ENCODE assay signal across 17 cellular contexts in the genomic region with DNA sequence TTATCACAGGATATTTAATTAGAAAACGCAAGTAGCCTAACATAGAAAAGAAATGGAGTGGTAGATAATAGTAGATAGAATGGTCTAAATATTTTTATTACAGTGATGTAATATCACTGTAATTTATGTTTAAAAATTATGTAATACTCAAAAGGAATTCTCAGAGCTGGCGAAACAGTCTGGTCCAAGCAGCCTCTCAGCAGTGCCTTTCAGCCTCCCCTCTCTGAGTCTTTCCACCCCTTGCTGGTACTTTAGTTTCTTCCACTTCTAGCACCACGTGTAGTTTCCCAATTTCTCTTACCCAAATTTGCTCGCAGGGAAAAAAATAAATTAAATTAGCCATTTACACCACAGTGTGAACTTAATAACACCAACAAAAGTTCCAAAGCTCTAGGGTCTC. TPM values are rescaled to one million over a fixed set of nuclear protein-coding genes. Genes with fewer than 3 reads are reported as not detected.
DNase-seq lines count a peak whose midpoint lies in the region; ATAC-seq and TF ChIP-seq lines count a peak whose summit lies in the region.
"Had no signal": no experiment of that assay in that cellular context is flagged by ENCODE, and none has a peak within 500 bp of the region (broad histone marks: within the 10 kb centered on the region; RNA-seq: fewer than 3 reads in every experiment).

No MANE protein-coding gene starts in this region.

- peaks cover 16 to 29% of the 10 kb centered on the region in 2 experiments for H3K4me1 ChIP-seq in neutrophil (ENCODE audit: control insufficient read depth in 1 of 2, insufficient read depth in 1 of 2, low read depth in 1 of 2, low read length in 1 of 2)

- intact Hi-C loops in Right ventricle myocardium superior (cut with DNase I), result no loop called here
- intact Hi-C loops in cardiac septum (cut with DNase I), result no loop called here

- no peaks in the 10 kb centered on the region for H3K27me3 ChIP-seq in neutrophil
- H3K27me3 ChIP-seq: BLaER1 treated with 17β-estradiol and CSF1 and Interleukin-3, amounts not matched to agents 10 nM and 100 nM had no signal

- TF ChIP-seq CTCF in neutrophil (IDR thresholded peaks at IDR 0.05), result no peak

- no peaks in the 10 kb centered on the region for H3K9me3 ChIP-seq in neutrophil
- H3K9me3 ChIP-seq: BLaER1 treated with 17β-estradiol and CSF1 and Interleukin-3, amounts not matched to agents 10 nM and 100 nM had no signal

- DNase-seq in Right ventricle myocardium superior (no peak), cardiac septum (ENCODE audit: low spot score) (no peak), amniotic epithelial cell (ENCODE audit: low read depth) (peak; percentile 31), stromal cell of bone marrow (ENCODE audit: low read depth) (peak; percentile 9), SIG-M5 (lab: John Stamatoyannopoulos, UW) (no peak)
- DNase-seq: CD8-positive, alpha-beta memory T cell; DMS79 treated with DMSO at 0.1 percent for 48 hours; KBM-7; NCI-H1436 treated with DMSO at 0.1 percent for 48 hours; NCI-H526 had no signal

- peak overlapping the region; percentile 60 for H3K27ac ChIP-seq in neutrophil
- H3K27ac ChIP-seq: BLaER1 treated with 17β-estradiol and CSF1 and Interleukin-3, amounts not matched to agents 10 nM and 100 nM had no signal

- no peak overlapping the region for H3K4me3 ChIP-seq in neutrophil (ENCODE audit: low read depth in 1 of 2, low read length in 1 of 2)
- H3K4me3 ChIP-seq: BLaER1 treated with 17β-estradiol and CSF1 and Interleukin-3, amounts not matched to agents 10 nM and 100 nM; GM23338 had no signal

- no peaks in the 10 kb centered on the region for H3K36me3 ChIP-seq in neutrophil
- H3K36me3 ChIP-seq: BLaER1 treated with 17β-estradiol and CSF1 and Interleukin-3, amounts not matched to agents 10 nM and 100 nM had no signal

- ATAC-seq in Right ventricle myocardium superior (ENCODE audit: poor library complexity) (peak; percentile 53), GM19035 (IDR thresholded peaks at IDR 0.05; ENCODE audit: unreplicated experiment) (no peak), GM19455 (IDR thresholded peaks at IDR 0.05; ENCODE audit: unreplicated experiment) (no peak)
- ATAC-seq: GM23338 had no signal

RNA-seq across cellular contexts. Expression of a gene that starts 32.0 kb away (rescaled TPM):
- total RNA-seq in Right ventricle myocardium superior (1.9 TPM), cardiac septum (0.67 TPM)
- total RNA-seq: CD8-positive, alpha-beta memory T cell; G401; GM23338; OCI-LY7 had no signal

Comparison
In these comparisons a context has a peak if more than half of its experiments do, and no peak if none do; other contexts are left out.
1. DNase-seq: peak in amniotic epithelial cell (single experiment) and stromal cell of bone marrow (single experiment); none in Right ventricle myocardium superior (single experiment), cardiac septum (single experiment) and SIG-M5 (single experiment).